Comparison of ENCODE assay signal across 1 cellular context in genomic region chr2:96102596-96103387, GRCh38.
TF ChIP-seq lines count a peak whose summit lies in the region.

No MANE protein-coding gene starts in this region.

TF ChIP-seq in A549, 52 proteins besides CTCF, POLR2A, EP300 and RAD21:
- TF ChIP-seq ATOH8 (CRISPR knock-in tag; IDR thresholded peaks at IDR 0.05; ENCODE audit: low read depth) (no peak), NFE2L2 (conservative IDR thresholded peaks at IDR 0.05; ENCODE audit: low read length) (no peak), HOXA7 (CRISPR knock-in tag; IDR thresholded peaks at IDR 0.05) (no peak), TP53 (CRISPR knock-in tag; IDR thresholded peaks at IDR 0.05) (no peak), MAX (IDR thresholded peaks at IDR 0.05) (no peak), BCL3 (IDR thresholded peaks at IDR 0.05) (no peak), RFX5 (IDR thresholded peaks at IDR 0.05) (no peak), CHD4 (IDR thresholded peaks at IDR 0.05; ENCODE audit: borderline replicate concordance) (no peak), CEBPB (IDR thresholded peaks at IDR 0.05) (no peak), CHD2 (IDR thresholded peaks at IDR 0.05; ENCODE audit: low read length, partially characterized antibody) (no peak), E2F6 (IDR thresholded peaks at IDR 0.05; ENCODE audit: borderline replicate concordance, low read depth) (no peak), FOSB (CRISPR knock-in tag; IDR thresholded peaks at IDR 0.05) (no peak), USF2 (IDR thresholded peaks at IDR 0.05) (no peak), HDAC2 (IDR thresholded peaks at IDR 0.05) (no peak), NR3C1 (IDR thresholded peaks at IDR 0.05) (no peak), KDM5A (IDR thresholded peaks at IDR 0.05) (no peak)
